Comparison of ENCODE assay signal across 33 cellular contexts in genomic region chr10:99041468-99041867, GRCh38.
"Had no signal": no experiment of that assay in that cellular context is flagged by ENCODE, and none has a peak within 500 bp of the region (broad histone marks: within the 10 kb centered on the region; RNA-seq: fewer than 3 reads in every experiment).

No MANE protein-coding gene starts in this region.

- DNase-seq: activated B cell treated with CpG ODN at 0.5 μM for 24 hours; activated CD4-positive, alpha-beta memory T cell treated with anti-CD3 and anti-CD28 coated beads for 36 hours; activated CD4-positive, alpha-beta T cell treated with anti-CD3 and anti-CD28 coated beads for 48 hours; activated CD8-positive, alpha-beta memory T cell treated with anti-CD3 and anti-CD28 coated beads, Interleukin-2, amount 10 ng/mL, durations not matched to agents 7 days and 5 days; activated CD8-positive, alpha-beta memory T cell treated with anti-CD3 and anti-CD28 coated beads, Interleukin-2, amount 50 U/mL, for 4 hours; activated CD8-positive, alpha-beta T cell treated with anti-CD3 and anti-CD28 coated beads, Interleukin-2, amount 10 ng/mL, durations not matched to agents 7 days and 5 days; activated effector memory CD4-positive, alpha-beta T cell treated with anti-CD3 and anti-CD28 coated beads, Interleukin-2, amount 50 U/mL, for 16 hours; activated naive CD4-positive, alpha-beta T cell treated with anti-CD3 and anti-CD28 coated beads for 36 hours; activated naive CD8-positive, alpha-beta T cell treated with anti-CD3 and anti-CD28 coated beads for 36 hours; activated naive CD8-positive, alpha-beta T cell treated with anti-CD3 and anti-CD28 coated beads, Interleukin-2, amount 50 U/mL, for 24 hours; activated T-cell treated with anti-CD3 and anti-CD28 coated beads, Interleukin-2, amount 50 U/mL, for 1 hour; activated T-cell treated with anti-CD3 and anti-CD28 coated beads, Interleukin-2, amount 50 U/mL, for 48 hours; adrenal gland; amygdala; aorta; body of pancreas; caudate nucleus; cortex of kidney; dermis blood vessel endothelial cell; effector CD4-positive, alpha-beta T cell; effector memory CD8-positive, alpha-beta T cell; erythroblast; foreskin keratinocyte; gastrocnemius medialis; T-helper 2 cell; WERI-Rb-1 had no signal

- H3K27ac ChIP-seq: adrenal gland, body of pancreas, esophagus muscularis mucosa, foreskin keratinocyte, gastrocnemius medialis, WERI-Rb-1 had no signal

- H3K27me3 Mint-ChIP-seq: activated B cell treated with CpG ODN at 0.5 μM for 24 hours; activated CD4-positive, alpha-beta memory T cell treated with anti-CD3 and anti-CD28 coated beads for 36 hours; activated CD8-positive, alpha-beta memory T cell treated with anti-CD3 and anti-CD28 coated beads, Interleukin-2, amount 10 ng/mL, durations not matched to agents 7 days and 5 days; activated naive CD4-positive, alpha-beta T cell treated with anti-CD3 and anti-CD28 coated beads, Interleukin-2, amount 50 U/mL, for 24 hours; activated naive CD8-positive, alpha-beta T cell treated with anti-CD3 and anti-CD28 coated beads for 36 hours; activated naive CD8-positive, alpha-beta T cell treated with anti-CD3 and anti-CD28 coated beads, Interleukin-2, amount 50 U/mL, for 24 hours; effector memory CD8-positive, alpha-beta T cell had no signal

- H3K27me3 ChIP-seq: adrenal gland, body of pancreas, esophagus muscularis mucosa, foreskin keratinocyte, gastrocnemius medialis had no signal

- H3K9me3 ChIP-seq: adrenal gland had no signal

- H3K4me3 Mint-ChIP-seq: activated B cell treated with CpG ODN at 0.5 μM for 24 hours; activated CD4-positive, alpha-beta memory T cell treated with anti-CD3 and anti-CD28 coated beads for 36 hours; activated CD8-positive, alpha-beta memory T cell treated with anti-CD3 and anti-CD28 coated beads, Interleukin-2, amount 10 ng/mL, durations not matched to agents 7 days and 5 days; activated CD8-positive, alpha-beta T cell treated with anti-CD3 and anti-CD28 coated beads, Interleukin-2, amount 10 ng/mL, durations not matched to agents 7 days and 5 days; activated naive CD4-positive, alpha-beta T cell treated with anti-CD3 and anti-CD28 coated beads for 36 hours; activated naive CD4-positive, alpha-beta T cell treated with anti-CD3 and anti-CD28 coated beads, Interleukin-2, amount 50 U/mL, for 24 hours; activated naive CD8-positive, alpha-beta T cell treated with anti-CD3 and anti-CD28 coated beads for 36 hours; activated naive CD8-positive, alpha-beta T cell treated with anti-CD3 and anti-CD28 coated beads, Interleukin-2, amount 50 U/mL, for 24 hours; activated T-helper 1 cell treated with anti-CD3 and anti-CD28 coated beads, Interleukin-12 subunit alpha, Interleukin-12 subunit beta, Interleukin-2, Interleukin-4 antibody, amounts not matched to agents 30 ng/mL and 10 ng/mL and 1 ng/mL, durations not matched to agents 14 hours and 24 hours and 36 hours; effector memory CD8-positive, alpha-beta T cell had no signal

- FAIRE-seq: colon, TTC549 had no signal

- H3K4me3 ChIP-seq: adrenal gland, body of pancreas, esophagus muscularis mucosa, gastrocnemius medialis had no signal

- H3K4me1 Mint-ChIP-seq: activated B cell treated with CpG ODN at 0.5 μM for 24 hours; activated CD8-positive, alpha-beta memory T cell treated with anti-CD3 and anti-CD28 coated beads, Interleukin-2, amount 10 ng/mL, durations not matched to agents 7 days and 5 days; activated naive CD4-positive, alpha-beta T cell treated with anti-CD3 and anti-CD28 coated beads, Interleukin-2, amount 50 U/mL, for 24 hours; activated naive CD8-positive, alpha-beta T cell treated with anti-CD3 and anti-CD28 coated beads for 36 hours; activated naive CD8-positive, alpha-beta T cell treated with anti-CD3 and anti-CD28 coated beads, Interleukin-2, amount 50 U/mL, for 24 hours had no signal

- H3K27ac Mint-ChIP-seq: activated B cell treated with CpG ODN at 0.5 μM for 24 hours; activated CD4-positive, alpha-beta memory T cell treated with anti-CD3 and anti-CD28 coated beads for 36 hours; activated CD8-positive, alpha-beta memory T cell treated with anti-CD3 and anti-CD28 coated beads, Interleukin-2, amount 10 ng/mL, durations not matched to agents 7 days and 5 days; activated CD8-positive, alpha-beta T cell treated with anti-CD3 and anti-CD28 coated beads, Interleukin-2, amount 10 ng/mL, durations not matched to agents 7 days and 5 days; activated naive CD4-positive, alpha-beta T cell treated with anti-CD3 and anti-CD28 coated beads for 36 hours; activated naive CD4-positive, alpha-beta T cell treated with anti-CD3 and anti-CD28 coated beads, Interleukin-2, amount 50 U/mL, for 24 hours; activated naive CD8-positive, alpha-beta T cell treated with anti-CD3 and anti-CD28 coated beads for 36 hours; activated naive CD8-positive, alpha-beta T cell treated with anti-CD3 and anti-CD28 coated beads, Interleukin-2, amount 50 U/mL, for 24 hours; activated T-helper 1 cell treated with anti-CD3 and anti-CD28 coated beads, Interleukin-12 subunit alpha, Interleukin-12 subunit beta, Interleukin-2, Interleukin-4 antibody, amounts not matched to agents 30 ng/mL and 10 ng/mL and 1 ng/mL, durations not matched to agents 14 hours and 24 hours and 36 hours; activated T-helper 2 cell treated with anti-CD3 and anti-CD28 coated beads, Interferon-gamma antibody, Interleukin-2, Interleukin-4, amounts not matched to agents 10 μg/mL and 5 μg/mL and 100 μg/mL, durations not matched to agents 14 hours and 24 hours and 36 hours; effector memory CD8-positive, alpha-beta T cell had no signal

- H3K36me3 ChIP-seq: adrenal gland, esophagus muscularis mucosa, gastrocnemius medialis, WERI-Rb-1 had no signal

- H3K9me3 Mint-ChIP-seq: activated T-helper 1 cell treated with anti-CD3 and anti-CD28 coated beads, Interleukin-12 subunit alpha, Interleukin-12 subunit beta, Interleukin-2, Interleukin-4 antibody, amounts not matched to agents 30 ng/mL and 10 ng/mL and 1 ng/mL, durations not matched to agents 14 hours and 24 hours and 36 hours; activated T-helper 2 cell treated with anti-CD3 and anti-CD28 coated beads, Interferon-gamma antibody, Interleukin-2, Interleukin-4, amounts not matched to agents 10 μg/mL and 5 μg/mL and 100 μg/mL, durations not matched to agents 14 hours and 24 hours and 36 hours had no signal

- H3K4me1 ChIP-seq: adrenal gland, body of pancreas, foreskin keratinocyte, gastrocnemius medialis had no signal

- H3K36me3 Mint-ChIP-seq: activated CD4-positive, alpha-beta memory T cell treated with anti-CD3 and anti-CD28 coated beads for 36 hours; activated CD8-positive, alpha-beta memory T cell treated with anti-CD3 and anti-CD28 coated beads, Interleukin-2, amount 10 ng/mL, durations not matched to agents 7 days and 5 days; activated naive CD4-positive, alpha-beta T cell treated with anti-CD3 and anti-CD28 coated beads, Interleukin-2, amount 50 U/mL, for 24 hours; activated naive CD8-positive, alpha-beta T cell treated with anti-CD3 and anti-CD28 coated beads for 36 hours had no signal

- ATAC-seq: activated CD4-positive, CD25-positive, alpha-beta regulatory T cell treated with anti-CD3 and anti-CD28 coated beads, Interleukin-2, amount 50 U/mL, for 24 hours; activated CD8-positive, alpha-beta memory T cell treated with anti-CD3 and anti-CD28 coated beads, Interleukin-2, amount 10 ng/mL, durations not matched to agents 7 days and 5 days; activated CD8-positive, alpha-beta T cell treated with anti-CD3 and anti-CD28 coated beads, Interleukin-2, amount 10 ng/mL, durations not matched to agents 7 days and 5 days; activated naive CD8-positive, alpha-beta T cell treated with anti-CD3 and anti-CD28 coated beads, Interleukin-2, amount 50 U/mL, for 24 hours; body of pancreas; effector memory CD8-positive, alpha-beta T cell; foreskin keratinocyte; gastrocnemius medialis had no signal
